ENCODE assay signal across 26 cellular contexts in the genomic region with DNA sequence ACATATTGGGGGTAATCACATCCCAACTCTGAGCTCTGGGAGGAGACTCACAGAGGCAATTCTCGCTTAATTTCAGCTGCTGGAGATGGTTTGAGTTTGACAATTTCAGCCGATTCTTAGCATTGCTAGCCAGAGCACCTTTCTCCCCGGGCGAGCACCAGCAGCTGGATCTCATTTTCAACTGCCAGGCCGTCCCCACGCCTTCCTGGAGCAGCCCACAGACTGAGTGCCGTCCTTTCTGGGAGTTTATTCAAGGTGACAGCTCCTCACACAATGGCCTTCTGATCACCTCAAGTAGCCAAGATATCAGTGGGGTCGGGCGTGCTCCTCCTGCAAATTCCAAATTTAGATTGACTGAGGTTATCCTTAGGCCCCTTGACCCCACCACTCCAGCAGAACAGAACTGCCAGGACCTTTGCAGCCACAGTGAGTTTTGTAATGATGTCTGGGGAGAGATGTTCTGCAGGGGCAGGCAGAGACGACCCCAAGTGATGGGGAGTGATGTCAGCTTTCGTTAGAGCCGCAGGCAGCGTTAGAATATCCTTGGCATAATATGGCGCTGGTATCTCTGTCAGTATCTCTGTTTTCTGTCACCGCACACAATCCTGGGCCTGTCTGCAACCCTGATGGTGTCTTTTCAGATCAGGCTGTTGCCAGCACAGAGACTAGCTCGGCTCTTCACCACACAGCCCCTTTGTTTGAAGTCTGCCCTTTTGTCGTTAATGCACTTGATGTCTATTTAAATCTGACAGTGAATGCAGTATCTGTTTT.
DNase-seq lines count a peak whose midpoint lies in the region; ATAC-seq and TF ChIP-seq lines count a peak whose summit lies in the region.
"Had no signal": no experiment of that assay in that cellular context is flagged by ENCODE, and none has a peak within 500 bp of the region (broad histone marks: within the 10 kb centered on the region; RNA-seq: fewer than 3 reads in every experiment).

No MANE protein-coding gene starts in this region.

- H3K4me3 ChIP-seq in neural cell (ENCODE audit: low read length) (no peak overlapping the region), vagina (no peak overlapping the region), WERI-Rb-1 (ENCODE audit: low read depth, low read length) (no peak overlapping the region)
- H3K4me3 ChIP-seq: dorsolateral prefrontal cortex, pancreas, stomach, tibial nerve had no signal

- peak overlapping the region; percentile 18 for H3K27ac ChIP-seq in neural cell (ENCODE audit: low read length)
- H3K27ac ChIP-seq in vagina = peak overlapping the region; percentile 67
- H3K27ac ChIP-seq in WERI-Rb-1 = no peak overlapping the region
- H3K27ac ChIP-seq: pancreas, stomach, tibial nerve had no signal

- TF ChIP-seq CTCF in neural cell (IDR thresholded peaks at IDR 0.05; ENCODE audit: poor library complexity, severe bottlenecking) = no peak
- TF ChIP-seq CTCF in vagina (IDR thresholded peaks at IDR 0.05) = no peak
- TF ChIP-seq CTCF in WERI-Rb-1 (IDR thresholded peaks at IDR 0.05; ENCODE audit: low read depth, low read length) = no peak

- peak; percentile 81 for TF ChIP-seq EP300 in neural cell (conservative IDR thresholded peaks at IDR 0.05; ENCODE audit: poor library complexity, severe bottlenecking)

- no peaks in the 10 kb centered on the region for H4K20me1 ChIP-seq in neural cell (ENCODE audit: insufficient read depth)

- no peaks in the 10 kb centered on the region for H3K79me2 ChIP-seq in neural cell (replicated peaks; ENCODE audit: insufficient read depth, low read length)

- peaks cover 62% of the 10 kb centered on the region for H3K4me1 ChIP-seq in vagina

- no peaks in the 10 kb centered on the region for H3K9me2 ChIP-seq in neural cell (ENCODE audit: insufficient read depth, low read length)

- no peak for TF ChIP-seq RAD21 in neural cell (conservative IDR thresholded peaks at IDR 0.05)

- TF ChIP-seq POLR2A in vagina (IDR thresholded peaks at IDR 0.05) = no peak

- no peak overlapping the region for H3K4me2 ChIP-seq in neural cell (ENCODE audit: low read length)

- DNase-seq in Right ventricle myocardium superior (no peak), cardiac septum (ENCODE audit: low spot score) (no peak), left cardiac atrium (no peak), vagina (ENCODE audit: extremely low spot score in 2 of 2) (no peak), NCI-H82 treated with DMSO at 0.1 percent for 48 hours (lab: John Stamatoyannopoulos, UW; ENCODE audit: unreplicated experiment) (no peak), DMS114 treated with DMSO at 0.1 percent for 48 hours (lab: John Stamatoyannopoulos, UW; ENCODE audit: unreplicated experiment) (no peak), WERI-Rb-1 (no peak)
- DNase-seq: 8988T; activated B cell treated with CpG ODN at 0.5 μM for 24 hours; activated CD4-positive, alpha-beta T cell treated with anti-CD3 and anti-CD28 coated beads, Interleukin-2, amount 50 U/mL, for 4 hours; CD8-positive, alpha-beta memory T cell; DMS153; Karpas-422; naive thymus-derived CD8-positive, alpha-beta T cell; NCI-H1694; NCI-H2171; NCI-H524 treated with DMSO at 0.1 percent for 48 hours; pancreas; stimulated activated CD8-positive, alpha-beta memory T cell treated with anti-CD3 and anti-CD28 coated beads, Interleukin-4, amount 100 ng/mL, for 48 hours; stomach; T-helper 9 cell had no signal

- ATAC-seq in Right ventricle myocardium superior (ENCODE audit: poor library complexity) = peak; percentile 13
- peak; percentile 51 to 76 for ATAC-seq in left cardiac atrium
- ATAC-seq: activated naive CD4-positive, alpha-beta T cell treated with anti-CD3 and anti-CD28 coated beads, Interleukin-2, amount 50 U/mL, for 72 hours; activated T-helper 17 cell treated with anti-CD3 and anti-CD28 coated beads, Interleukin-2, amount 50 U/mL, for 72 hours; naive thymus-derived CD8-positive, alpha-beta T cell; pancreas had no signal

- H3F3A ChIP-seq in neural cell (ENCODE audit: insufficient read depth, low read length, poor library complexity, severe bottlenecking) = no peaks in the 10 kb centered on the region

- no peak overlapping the region for H2AFZ ChIP-seq in neural cell (ENCODE audit: low read depth, low read length)

- H3K36me3 ChIP-seq in neural cell (ENCODE audit: insufficient read depth, low read length) = no peaks in the 10 kb centered on the region
- H3K36me3 ChIP-seq in vagina = no peaks in the 10 kb centered on the region
- no peaks in the 10 kb centered on the region for H3K36me3 ChIP-seq in WERI-Rb-1
- H3K36me3 ChIP-seq: pancreas, stomach, tibial nerve had no signal

- intact Hi-C loops in Right ventricle myocardium superior (cut with DNase I) = loop anchor here (10.0 kb wide), 1 partner anchor 431 kb away; no protein-coding TSS in a partner anchor
- intact Hi-C loops in cardiac septum (cut with DNase I) = no loop called here
- intact Hi-C loops in left cardiac atrium (cut with DNase I) = loop anchor here (5.0 to 10.0 kb wide), 4 partner anchors 249 to 1152 kb away; a partner anchor contains a TSS
- intact Hi-C loops in vagina (cut with DNase I) = loop anchor here (10.0 kb wide), 1 partner anchor 441 kb away; no protein-coding TSS in a partner anchor

- H3K9ac ChIP-seq in neural cell (ENCODE audit: low read length) = no peak overlapping the region

- H3K9me3 ChIP-seq in neural cell (ENCODE audit: low read length) = no peaks in the 10 kb centered on the region
- H3K9me3 ChIP-seq in vagina = no peaks in the 10 kb centered on the region
- no peaks in the 10 kb centered on the region for H3K9me3 ChIP-seq in WERI-Rb-1 (ENCODE audit: severe bottlenecking)
- H3K9me3 ChIP-seq: pancreas, stomach, tibial nerve had no signal

- H3K27me3 ChIP-seq in neural cell (ENCODE audit: insufficient read depth, low read depth, low read length) (no peaks in the 10 kb centered on the region), vagina (no peaks in the 10 kb centered on the region), WERI-Rb-1 (ENCODE audit: insufficient read depth, low read depth, severe bottlenecking) (no peaks in the 10 kb centered on the region)
- H3K27me3 ChIP-seq: dorsolateral prefrontal cortex, pancreas, stomach, tibial nerve had no signal

TF ChIP-seq in neural cell, 6 proteins besides CTCF, POLR2A, EP300 and RAD21:
- TF ChIP-seq POLR2AphosphoS5 (IDR thresholded peaks at IDR 0.05) (peak; percentile 43), TAF1 (IDR thresholded peaks at IDR 0.05; ENCODE audit: low read depth) (no peak)
TF ChIP-seq in neural cell: peak in this region for 1.
